ENCODE assay signal across 1 cellular context in the genomic region with DNA sequence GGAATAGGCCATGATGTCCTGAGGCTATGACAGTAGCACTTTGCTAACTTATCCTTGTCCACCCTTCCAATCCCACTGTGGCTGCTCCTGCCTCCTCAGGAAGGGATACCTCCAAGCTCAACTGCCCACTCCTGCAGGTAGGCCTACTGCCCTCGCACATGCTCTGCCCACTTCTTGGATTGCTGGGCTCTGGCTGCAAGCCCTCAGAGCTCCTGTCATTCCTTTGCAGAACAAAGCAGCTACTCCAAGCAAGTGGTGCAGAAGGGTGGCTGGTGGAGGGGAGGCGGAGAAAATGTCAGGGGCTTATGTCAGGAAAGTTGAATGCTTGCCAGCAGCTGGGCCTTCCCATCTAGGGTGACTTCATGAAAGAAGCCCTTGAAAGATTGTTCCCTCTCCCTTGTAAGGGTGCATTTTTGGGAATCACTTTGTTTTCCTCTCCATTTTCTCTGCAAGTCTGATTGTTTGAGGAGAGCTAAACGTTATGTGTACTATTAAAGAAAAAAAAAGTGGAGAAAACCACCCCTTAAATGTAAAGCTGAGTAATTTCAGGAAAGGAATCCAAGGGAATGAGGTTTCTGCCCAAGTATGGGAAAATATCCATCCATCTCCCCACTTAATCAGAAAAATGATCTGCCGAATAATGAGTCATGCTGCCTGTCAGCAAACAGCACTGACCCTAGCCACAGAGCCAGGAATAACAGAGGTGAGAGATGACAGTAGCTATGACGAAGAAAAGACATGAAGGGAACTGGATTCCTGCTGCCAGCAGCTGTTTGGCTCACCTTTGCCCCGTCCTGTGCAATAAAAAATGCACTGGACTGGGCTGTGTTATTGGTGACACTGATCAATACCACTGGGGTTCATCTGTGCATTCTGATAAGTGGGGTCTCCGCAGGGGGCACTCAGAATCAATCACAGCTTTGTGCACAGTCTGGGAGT.
TF ChIP-seq lines count a peak whose summit lies in the region.

No MANE protein-coding gene starts in this region.

TF ChIP-seq in IMR-90, 13 proteins besides CTCF, POLR2A, EP300 and RAD21 (continued from another document):
- TF ChIP-seq ELK1 (IDR thresholded peaks at IDR 0.05; ENCODE audit: borderline replicate concordance, low read depth, low read length) (no peak), FOS (IDR thresholded peaks at IDR 0.05; ENCODE audit: low read depth, low read length) (peak; percentile 62; the same call in 1 of the 2 replicates), CHD1 (IDR thresholded peaks at IDR 0.05; ENCODE audit: low read depth, low read length) (no peak), RCOR1 (IDR thresholded peaks at IDR 0.05; ENCODE audit: insufficient replicate concordance, low read length) (no peak), MAFK (IDR thresholded peaks at IDR 0.05; ENCODE audit: low read depth, low read length) (peak; percentile 18; the same call in 1 of the 2 replicates), NFE2L2 (IDR thresholded peaks at IDR 0.05; ENCODE audit: low read depth, low read length) (no peak)
- TF ChIP-seq, protein P1, sequence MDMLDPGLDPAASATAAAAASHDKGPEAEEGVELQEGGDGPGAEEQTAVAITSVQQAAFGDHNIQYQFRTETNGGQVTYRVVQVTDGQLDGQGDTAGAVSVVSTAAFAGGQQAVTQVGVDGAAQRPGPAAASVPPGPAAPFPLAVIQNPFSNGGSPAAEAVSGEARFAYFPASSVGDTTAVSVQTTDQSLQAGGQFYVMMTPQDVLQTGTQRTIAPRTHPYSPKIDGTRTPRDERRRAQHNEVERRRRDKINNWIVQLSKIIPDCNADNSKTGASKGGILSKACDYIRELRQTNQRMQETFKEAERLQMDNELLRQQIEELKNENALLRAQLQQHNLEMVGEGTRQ (IDR thresholded peaks at IDR 0.05; ENCODE audit: low read depth, low read length) = no peak
